Comparison of ENCODE assay signal across 1 cellular context in genomic region chr4:6799091-6799490, GRCh38.
TF ChIP-seq lines count a peak whose summit lies in the region.

No MANE protein-coding gene starts in this region.

TF ChIP-seq in WTC11, 78 proteins besides CTCF, POLR2A, EP300 and RAD21 (continued from another document):
- TF ChIP-seq AR (CRISPR knock-in tag; IDR thresholded peaks at IDR 0.05) (no peak), SMAD4 (CRISPR knock-in tag; IDR thresholded peaks at IDR 0.05) (no peak)
